In genomic region chr2:112794131-112794733, GRCh38 we compare ENCODE assay signal across 8 cellular contexts. TPM values are rescaled to one million over a fixed set of nuclear protein-coding genes. Genes with fewer than 3 reads are reported as not detected.
DNase-seq lines count a peak whose midpoint lies in the region; ATAC-seq, FAIRE-seq and TF ChIP-seq lines count a peak whose summit lies in the region.

No MANE protein-coding gene starts in this region.

- DNase-seq in GF-D8 (lab: John Stamatoyannopoulos, UW) (peak; percentile 96), H54 (ENCODE audit: insufficient read length, low spot score) (no peak), RCC 7860 (ENCODE audit: low spot score) (peak; percentile 51), esophagus squamous epithelium (lab: John Stamatoyannopoulos, UW) (peak; percentile 35), renal cortical epithelial cell (ENCODE audit: low read depth) (peak; percentile 72), OCI-M2 (lab: John Stamatoyannopoulos, UW; ENCODE audit: unreplicated experiment) (no peak), cerebellum (ENCODE audit: low spot score) (no peak)
- DNase-seq in naive thymus-derived CD8-positive, alpha-beta T cell = no peak

- H3K4me3 Mint-ChIP-seq in naive thymus-derived CD8-positive, alpha-beta T cell = no peak overlapping the region

- H3K4me3 ChIP-seq in esophagus squamous epithelium = no peak overlapping the region

- H3K27me3 ChIP-seq in esophagus squamous epithelium = no peaks in the 10 kb centered on the region

- FAIRE-seq in H54 (lab: Jason Lieb, UNC) (peak; percentile 85), RCC 7860 (lab: Jason Lieb, UNC) (no peak)

- H3K27ac ChIP-seq in esophagus squamous epithelium = peak overlapping the region; percentile 76 to 86 (median 82)

- no peaks in the 10 kb centered on the region for H3K36me3 ChIP-seq in esophagus squamous epithelium

- no peak for TF ChIP-seq CTCF in esophagus squamous epithelium (IDR thresholded peaks at IDR 0.05)

- no peaks in the 10 kb centered on the region for H3K9me3 ChIP-seq in esophagus squamous epithelium

- H3K9me3 Mint-ChIP-seq in naive thymus-derived CD8-positive, alpha-beta T cell = peaks cover 0 to 3% (median 0%) of the 10 kb centered on the region in 9 donors

- intact Hi-C loops in esophagus squamous epithelium (cut with DNase I) = no loop called here

- H3K4me1 ChIP-seq in esophagus squamous epithelium = peaks cover 0 to 56% (median 21%) of the 10 kb centered on the region in 3 donors

- TF ChIP-seq POLR2A in H54 (IDR thresholded peaks at IDR 0.05; ENCODE audit: low read depth, low read length) = no peak
- TF ChIP-seq POLR2A in esophagus squamous epithelium (IDR thresholded peaks at IDR 0.05) = no peak

- ATAC-seq in naive thymus-derived CD8-positive, alpha-beta T cell = no peak

- H3K27ac Mint-ChIP-seq in naive thymus-derived CD8-positive, alpha-beta T cell = no peak overlapping the region

- 16 to 24% methylated on average over 5 of the region's 5 CpGs for WGBS in esophagus squamous epithelium, 2 donors

- no peaks in the 10 kb centered on the region for H3K27me3 Mint-ChIP-seq in naive thymus-derived CD8-positive, alpha-beta T cell

- no peaks in the 10 kb centered on the region for H3K36me3 Mint-ChIP-seq in naive thymus-derived CD8-positive, alpha-beta T cell

- peaks cover 0 to 13% (median 1%) of the 10 kb centered on the region in 4 donors for H3K4me1 Mint-ChIP-seq in naive thymus-derived CD8-positive, alpha-beta T cell

- POLR2A ChIA-PET in naive thymus-derived CD8-positive, alpha-beta T cell (lab: Charles Lee) = no interaction called here

RNA-seq across cellular contexts. Expression of gene IL1A, which starts 9.9 kb away (rescaled TPM):
- total RNA-seq in esophagus squamous epithelium (10 to 100 TPM in 1 of 4 donors, 1 to 10 TPM in 2, under 1 TPM in 1; 0.53 to 37.4 (median 4.3) TPM), renal cortical epithelial cell (0.15 and 6.3 TPM in 2 replicates), cerebellum (0.09 TPM)
- not detected for total RNA-seq in naive thymus-derived CD8-positive, alpha-beta T cell
- polyA plus RNA-seq in naive thymus-derived CD8-positive, alpha-beta T cell = not detected

RNA-seq across cellular contexts. Expression of gene CKAP2L, which starts 29.8 kb away (rescaled TPM):
- total RNA-seq in esophagus squamous epithelium = 10 to 100 TPM in 1 of 4 donors, 1 to 10 TPM in 3; 4.3 to 14.4 (median 6.7) TPM
- total RNA-seq in renal cortical epithelial cell = 0.40 and 4.2 TPM in 2 replicates
- not detected for total RNA-seq in naive thymus-derived CD8-positive, alpha-beta T cell
- polyA plus RNA-seq in naive thymus-derived CD8-positive, alpha-beta T cell = not detected
- total RNA-seq in cerebellum = 7.0 TPM

RNA-seq across cellular contexts. Expression of gene IL1B, which starts 42.3 kb away (rescaled TPM):
- total RNA-seq in esophagus squamous epithelium (10 to 100 TPM in 1 of 4 donors, 1 to 10 TPM in 3; 1.3 to 16.5 (median 4.4) TPM), renal cortical epithelial cell (0.35 and 4.5 TPM in 2 replicates), cerebellum (1.1 TPM)
- not detected for total RNA-seq in naive thymus-derived CD8-positive, alpha-beta T cell
- polyA plus RNA-seq in naive thymus-derived CD8-positive, alpha-beta T cell = not detected

Comparison
In these comparisons a context has a peak if more than half of its experiments do, and no peak if none do; other contexts are left out.
1. DNase-seq: peak in GF-D8 (single experiment), RCC 7860 (single experiment), esophagus squamous epithelium (single experiment) and renal cortical epithelial cell (single experiment); none in H54 (single experiment), naive thymus-derived CD8-positive, alpha-beta T cell (0 of 10), OCI-M2 (single experiment) and cerebellum (single experiment).